Comparison of ENCODE assay signal across 19 cellular contexts in the genomic region with DNA sequence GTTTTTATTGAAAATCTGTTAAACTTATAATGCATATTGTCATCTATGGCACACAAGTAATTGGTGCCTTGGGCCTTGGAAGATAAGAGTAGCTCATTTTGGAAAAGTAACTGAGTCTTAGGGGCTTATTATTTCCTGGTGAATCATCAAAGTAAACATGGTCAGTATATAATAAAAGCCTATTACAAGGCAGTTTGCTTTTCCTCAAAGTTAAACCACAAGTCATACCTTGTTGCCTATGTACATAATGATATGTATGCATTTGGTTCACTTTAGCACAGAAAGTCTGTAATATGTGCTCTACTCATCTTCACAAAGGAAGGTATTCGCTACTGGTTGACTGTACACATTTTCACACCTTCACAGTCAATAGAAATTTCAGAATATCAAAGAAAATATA. TPM values are rescaled to one million over a fixed set of nuclear protein-coding genes. Genes with fewer than 3 reads are reported as not detected.
A peak's percentile ranks its signal among the peaks of the same experiment; 100 is the strongest.
DNase-seq lines count a peak whose midpoint lies in the region; TF ChIP-seq lines count a peak whose summit lies in the region.
"Had no signal": no experiment of that assay in that cellular context is flagged by ENCODE, and none has a peak within 500 bp of the region (broad histone marks: within the 10 kb centered on the region; RNA-seq: fewer than 3 reads in every experiment).

No MANE protein-coding gene starts in this region.

- H4K20me1 ChIP-seq in mammary epithelial cell (ENCODE audit: insufficient read depth, low read length) = no peaks in the 10 kb centered on the region

- no peak for TF ChIP-seq CTCF in mammary epithelial cell (conservative IDR thresholded peaks at IDR 0.05 in 1 of 2, IDR thresholded peaks at IDR 0.05 in 1 of 2; ENCODE audit: extremely low read depth in 1 of 2, insufficient read depth in 1 of 2, low read depth in 1 of 2, low read length in 2 of 2)
- no peak for TF ChIP-seq CTCF in breast epithelium (IDR thresholded peaks at IDR 0.05)
- no peak for TF ChIP-seq CTCF in LNCaP clone FGC (IDR thresholded peaks at IDR 0.05; ENCODE audit: control insufficient read depth, extremely low read depth, insufficient read depth)
- no peak for TF ChIP-seq CTCF in astrocyte of the spinal cord (IDR thresholded peaks at IDR 0.05; ENCODE audit: low read depth, low read length)
- no peak for TF ChIP-seq CTCF in tibial artery (IDR thresholded peaks at IDR 0.05)
- TF ChIP-seq CTCF in brain microvascular endothelial cell (IDR thresholded peaks at IDR 0.05; ENCODE audit: low read depth, low read length, missing control alignments) = no peak

- in situ Hi-C loops in mammary epithelial cell (cut with MboI; ENCODE audit: low sequenced_read_pairs in 2 of 2) = no loop called here
- in situ Hi-C loops in astrocyte of the spinal cord (cut with HindIII; ENCODE audit: low sequenced_read_pairs) = no loop called here
- in situ Hi-C loops in brain microvascular endothelial cell (cut with HindIII; ENCODE audit: low pct_ligation_motif_present, low sequenced_read_pairs) = no loop called here

- peak overlapping the region; percentile 30 for H3K4me2 ChIP-seq in mammary epithelial cell (ENCODE audit: insufficient read depth, low read depth, low read length)
- H3K4me2 ChIP-seq: KMS-11, SK-N-SH had no signal

- H3K27ac ChIP-seq in mammary epithelial cell (ENCODE audit: insufficient read depth, low read depth, low read length) (no peak overlapping the region), breast epithelium (no peak overlapping the region), tibial artery (peak overlapping the region; percentile 17 to 49), brain microvascular endothelial cell (no peak overlapping the region)
- H3K27ac ChIP-seq: KMS-11 had no signal

- WGBS in mammary epithelial cell (ENCODE audit: low coverage, missing lambda C conversion rate) = 100% methylated on average over 1 of the region's 1 CpG

- dilution Hi-C loops in mammary epithelial cell (cut with HindIII; ENCODE audit: low sequenced_read_pairs) = no loop called here

- no peaks in the 10 kb centered on the region for H3K79me2 ChIP-seq in mammary epithelial cell (ENCODE audit: insufficient read depth, low read length)

- H3K4me1 ChIP-seq in mammary epithelial cell (ENCODE audit: insufficient read depth, low read length) (peaks cover 24% of the 10 kb centered on the region), breast epithelium (no peaks in the 10 kb centered on the region), tibial artery (peaks cover 0 to 58% (median 10%) of the 10 kb centered on the region in 4 donors)
- H3K4me1 ChIP-seq: HAP-1 had no signal

- CTCF ChIA-PET in mammary epithelial cell (lab: Charles Lee; ENCODE audit: low non-redundant PET) = no interaction called here

- no TSS peak for BruUV-seq in mammary epithelial cell (replicated peaks; lab: Mats Ljungman, UMichigan)

- intact Hi-C loops in mammary epithelial cell (cut with micrococcal nuclease) (no loop called here), breast epithelium (cut with DNase I; ENCODE audit: low total_unique reads) (no loop called here), tibial artery (cut with DNase I; ENCODE audit: low total_unique reads) (no loop called here)

- H3K36me3 ChIP-seq in mammary epithelial cell (ENCODE audit: insufficient read depth, low read length) (no peaks in the 10 kb centered on the region), breast epithelium (no peaks in the 10 kb centered on the region), tibial artery (no peaks in the 10 kb centered on the region), brain microvascular endothelial cell (replicated peaks) (no peaks in the 10 kb centered on the region)
- H3K36me3 ChIP-seq: HAP-1 had no signal

- no peak overlapping the region for H3K9ac ChIP-seq in mammary epithelial cell (ENCODE audit: insufficient read depth, low read length)
- H3K9ac ChIP-seq: KMS-11, SK-N-SH had no signal

- H3K9me3 ChIP-seq in mammary epithelial cell (replicated peaks; ENCODE audit: insufficient read depth, low read length) = no peaks in the 10 kb centered on the region
- H3K9me3 ChIP-seq in breast epithelium = no peaks in the 10 kb centered on the region
- H3K9me3 ChIP-seq in tibial artery = no peaks in the 10 kb centered on the region
- H3K9me3 ChIP-seq: HAP-1, SK-N-SH had no signal

- H3K27me3 ChIP-seq in mammary epithelial cell (ENCODE audit: insufficient read depth, low read length) (no peaks in the 10 kb centered on the region), breast epithelium (no peaks in the 10 kb centered on the region), tibial artery (no peaks in the 10 kb centered on the region), brain microvascular endothelial cell (replicated peaks) (no peaks in the 10 kb centered on the region)

- no peak for TF ChIP-seq POLR2A in breast epithelium (IDR thresholded peaks at IDR 0.05)

- H3K4me3 ChIP-seq in mammary epithelial cell (replicated peaks in 1 of 3; ENCODE audit: insufficient read depth in 1 of 3, low read depth in 2 of 3, low read length in 3 of 3) = no peak overlapping the region
- H3K4me3 ChIP-seq in breast epithelium = no peak overlapping the region
- no peak overlapping the region for H3K4me3 ChIP-seq in LNCaP clone FGC (ENCODE audit: low read depth, low read length)
- no peak overlapping the region for H3K4me3 ChIP-seq in astrocyte of the spinal cord (ENCODE audit: low read depth, low read length)
- no peak overlapping the region for H3K4me3 ChIP-seq in tibial artery
- H3K4me3 ChIP-seq in brain microvascular endothelial cell (ENCODE audit: low read depth, low read length) = no peak overlapping the region
- H3K4me3 ChIP-seq: HAP-1 had no signal

- no peak overlapping the region for H2AFZ ChIP-seq in mammary epithelial cell (ENCODE audit: low read depth, low read length)

- no peak for DNase-seq in mammary epithelial cell
- DNase-seq in breast epithelium (ENCODE audit: low spot score in 2 of 2) = no peak
- peak; percentile 25 for DNase-seq in LNCaP clone FGC (ENCODE audit: low read depth)
- peak; percentile 3 for DNase-seq in astrocyte of the spinal cord (ENCODE audit: low read depth, low spot score)
- no peak for DNase-seq in tibial artery
- no peak for DNase-seq in SIG-M5 (lab: John Stamatoyannopoulos, UW)
- no peak for DNase-seq in DMS153 treated with DMSO at 0.1 percent for 48 hours (lab: John Stamatoyannopoulos, UW; ENCODE audit: unreplicated experiment)
- DNase-seq in brain microvascular endothelial cell = no peak
- DNase-seq: AML-193; CD4-positive, CD25-positive, alpha-beta regulatory T cell; MM.1S; NCI-H1105; NCI-H2029; NCI-H510A; SK-N-SH had no signal

RNA-seq across cellular contexts. Expression of gene FRK, which starts 10.3 kb away (rescaled TPM):
- total RNA-seq in mammary epithelial cell (1 to 10 TPM; 3.2 to 6.2 TPM), breast epithelium (10 to 100 TPM in 1 of 3 donors, 1 to 10 TPM in 1, under 1 TPM in 1; 0.64 to 10.5 (median 5.9) TPM)
- 1.4 TPM for polyA plus RNA-seq in mammary epithelial cell
- 7.8 TPM for polyA minus RNA-seq in mammary epithelial cell
- total RNA-seq: CD4-positive, CD25-positive, alpha-beta regulatory T cell had no signal
- polyA plus RNA-seq: CD4-positive, CD25-positive, alpha-beta regulatory T cell had no signal

RNA-seq across cellular contexts. Expression of gene NT5DC1, which starts 29.7 kb away (rescaled TPM):
- 10 to 100 TPM; 11.3 to 47.6 TPM for total RNA-seq in mammary epithelial cell
- 35.1 TPM for polyA plus RNA-seq in mammary epithelial cell
- 46.5 TPM for polyA minus RNA-seq in mammary epithelial cell
- 10 to 100 TPM; 11.2 to 13.3 (median 11.8) TPM for total RNA-seq in breast epithelium

RNA-seq across cellular contexts. Expression of gene COL10A1, which starts 54.9 kb away (rescaled TPM):
- not detected for total RNA-seq in mammary epithelial cell
- polyA plus RNA-seq in mammary epithelial cell = not detected
- not detected for polyA minus RNA-seq in mammary epithelial cell
- total RNA-seq in breast epithelium = under 1 TPM in 1 of 3 donors, not detected in 2; 0.29 TPM
- total RNA-seq: CD4-positive, CD25-positive, alpha-beta regulatory T cell; OCI-LY7; Right ventricle myocardium inferior had no signal
- polyA plus RNA-seq: CD4-positive, CD25-positive, alpha-beta regulatory T cell had no signal

Comparison
In these comparisons a context has a peak if more than half of its experiments do, and no peak if none do; other contexts are left out.
1. DNase-seq: peak in LNCaP clone FGC (single experiment) and astrocyte of the spinal cord (single experiment); none in mammary epithelial cell (single experiment), breast epithelium (0 of 2), tibial artery (0 of 2), SIG-M5 (single experiment), DMS153 treated with DMSO at 0.1 percent for 48 hours (single experiment) and brain microvascular endothelial cell (single experiment).
2. H3K27ac ChIP-seq: peak in tibial artery (2 of 2); none in mammary epithelial cell (single experiment), breast epithelium (0 of 2) and brain microvascular endothelial cell (single experiment).